ENCODE assay signal across 16 cellular contexts in genomic region chr7:45642044-45642443, GRCh38.
DNase-seq lines count a peak whose midpoint lies in the region; ATAC-seq and TF ChIP-seq lines count a peak whose summit lies in the region.
"Had no signal": no experiment of that assay in that cellular context is flagged by ENCODE, and none has a peak within 500 bp of the region (broad histone marks: within the 10 kb centered on the region; RNA-seq: fewer than 3 reads in every experiment).

No MANE protein-coding gene starts in this region.

- WGBS in psoas muscle, 3 donors: 65 to 92% (median 88%) methylated on average over 1 of the region's 1 CpG

- ATAC-seq in psoas muscle: no peak

- H3K4me3 ChIP-seq in psoas muscle: no peak overlapping the region
- H3K4me3 ChIP-seq: SJSA1 had no signal

- DNase-seq in Daoy (ENCODE audit: low read depth) (peak; percentile 1), NCI-H82 treated with DMSO at 0.1 percent for 48 hours (lab: John Stamatoyannopoulos, UW; ENCODE audit: unreplicated experiment) (peak; percentile 69), ecto neural progenitor cell (ENCODE audit: low spot score) (peak; percentile 34), mucosa of gallbladder (ENCODE audit: low spot score) (peak; percentile 5), psoas muscle (no peak), NAMALWA (ENCODE audit: low spot score) (no peak), NCI-H446 (lab: John Stamatoyannopoulos, UW) (no peak)
- DNase-seq: GOT3, KBM-7, MV-4-11, NCI-H1436, NCI-H2029, NCI-H2171, NCI-H446 treated with DMSO at 0.1 percent for 48 hours, NCI-H748 treated with DMSO at 0.1 percent for 48 hours had no signal

- no peak for TF ChIP-seq CTCF in psoas muscle (IDR thresholded peaks at IDR 0.05)

- H3K27ac ChIP-seq in psoas muscle: no peak overlapping the region
- H3K27ac ChIP-seq: SJSA1 had no signal

- H3K4me1 ChIP-seq in psoas muscle: peaks cover 2% of the 10 kb centered on the region
- H3K4me1 ChIP-seq: SJSA1 had no signal

- H3K27me3 ChIP-seq in psoas muscle (ENCODE audit: insufficient read depth in 3 of 3, low read length in 2 of 3): no peaks in the 10 kb centered on the region
- H3K27me3 ChIP-seq: SJSA1 had no signal

- H3K9me3 ChIP-seq in psoas muscle: no peaks in the 10 kb centered on the region
- H3K9me3 ChIP-seq: SJSA1 had no signal

- intact Hi-C loops in psoas muscle (cut with DNase I): no loop called here

- H3K36me3 ChIP-seq in psoas muscle (ENCODE audit: insufficient read depth in 1 of 2, low read depth in 1 of 2): no peaks in the 10 kb centered on the region
- H3K36me3 ChIP-seq: SJSA1 had no signal

Comparison
In these comparisons a context has a peak if more than half of its experiments do, and no peak if none do; other contexts are left out.
1. DNase-seq: peak in Daoy (single experiment), NCI-H82 treated with DMSO at 0.1 percent for 48 hours (single experiment), ecto neural progenitor cell (single experiment) and mucosa of gallbladder (single experiment); none in psoas muscle (0 of 2), NAMALWA (single experiment) and NCI-H446 (0 of 2).